In the genomic region with DNA sequence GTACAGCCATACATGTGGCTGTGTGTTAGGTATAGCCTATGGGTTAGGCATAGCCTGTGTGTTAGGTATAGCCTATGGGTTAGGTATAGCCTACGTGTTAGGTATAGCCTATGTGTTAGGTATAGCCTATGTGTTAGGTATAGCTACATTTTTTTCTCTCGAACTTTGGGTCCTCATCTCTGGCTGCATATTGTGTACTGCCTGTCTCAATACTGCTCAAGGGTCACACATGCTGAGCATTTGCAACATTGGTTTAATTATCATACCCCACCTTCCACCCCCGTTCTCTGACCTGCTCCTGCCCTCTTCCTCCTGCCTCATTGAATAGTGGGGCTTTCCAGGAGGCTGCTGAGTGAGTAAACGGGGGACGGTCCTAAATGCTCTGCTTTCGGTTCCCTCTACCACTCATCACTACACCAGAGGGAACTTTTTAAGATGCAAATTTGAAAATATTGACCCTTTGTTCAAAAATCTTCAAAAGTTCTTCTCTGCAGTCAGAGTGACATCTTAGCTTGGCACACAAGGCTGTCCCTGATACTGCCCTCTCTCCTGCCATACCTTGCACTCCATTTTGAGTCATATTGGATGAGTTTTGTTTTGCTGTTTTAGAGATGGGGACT, we compare ENCODE assay signal across 9 cellular contexts. TPM values are rescaled to one million over a fixed set of nuclear protein-coding genes. Genes with fewer than 3 reads are reported as not detected.
A peak's percentile ranks its signal among the peaks of the same experiment; 100 is the strongest.
DNase-seq lines count a peak whose midpoint lies in the region; ATAC-seq and TF ChIP-seq lines count a peak whose summit lies in the region.
"Had no signal": no experiment of that assay in that cellular context is flagged by ENCODE, and none has a peak within 500 bp of the region (broad histone marks: within the 10 kb centered on the region; RNA-seq: fewer than 3 reads in every experiment).

No MANE protein-coding gene starts in this region.

- no peaks in the 10 kb centered on the region for H3K27me3 Mint-ChIP-seq in activated naive CD4-positive, alpha-beta T cell treated with anti-CD3 and anti-CD28 coated beads, Interleukin-2, amount 50 U/mL, for 24 hours
- peaks cover 19% of the 10 kb centered on the region for H3K27me3 Mint-ChIP-seq in type B pancreatic cell
- no peaks in the 10 kb centered on the region for H3K27me3 Mint-ChIP-seq in MCF 10A (ENCODE audit: insufficient read depth, unreplicated experiment)

- no peak overlapping the region for H3K4me3 ChIP-seq in sigmoid colon

- peaks cover 26% of the 10 kb centered on the region for H3K36me3 Mint-ChIP-seq in activated naive CD4-positive, alpha-beta T cell treated with anti-CD3 and anti-CD28 coated beads, Interleukin-2, amount 50 U/mL, for 24 hours
- H3K36me3 Mint-ChIP-seq in type B pancreatic cell (no peaks in the 10 kb centered on the region), MCF 10A (ENCODE audit: insufficient read depth, unreplicated experiment) (no peaks in the 10 kb centered on the region)

- no peaks in the 10 kb centered on the region for H3K9me3 ChIP-seq in sigmoid colon

- H3K4me3 Mint-ChIP-seq in activated naive CD4-positive, alpha-beta T cell treated with anti-CD3 and anti-CD28 coated beads, Interleukin-2, amount 50 U/mL, for 24 hours, result no peak overlapping the region
- no peak overlapping the region for H3K4me3 Mint-ChIP-seq in type B pancreatic cell
- no peak overlapping the region for H3K4me3 Mint-ChIP-seq in MCF 10A (ENCODE audit: unreplicated experiment)

- ATAC-seq in HG02623 (IDR thresholded peaks at IDR 0.05; ENCODE audit: unreplicated experiment) (peak; percentile 99), HG03558 (IDR thresholded peaks at IDR 0.05; ENCODE audit: extremely low read depth, unreplicated experiment) (peak; percentile 95)

- CTCF ChIA-PET in MCF 10A (lab: Yijun Ruan, JAX), result interaction anchor here (1.2 to 1.3 kb wide), 2 partner anchors 22 to 42 kb away, joined by 3 to 4 read pairs; no protein-coding TSS in a partner anchor

- H3K4me1 Mint-ChIP-seq in activated naive CD4-positive, alpha-beta T cell treated with anti-CD3 and anti-CD28 coated beads, Interleukin-2, amount 50 U/mL, for 24 hours, result no peaks in the 10 kb centered on the region
- no peaks in the 10 kb centered on the region for H3K4me1 Mint-ChIP-seq in type B pancreatic cell (ENCODE audit: unreplicated experiment)
- no peaks in the 10 kb centered on the region for H3K4me1 Mint-ChIP-seq in MCF 10A (ENCODE audit: insufficient read depth, unreplicated experiment)

- H3K27me3 ChIP-seq in sigmoid colon, result peaks cover 0 to 3% (median 0%) of the 10 kb centered on the region in 3 donors

- no peaks in the 10 kb centered on the region for H3K36me3 ChIP-seq in sigmoid colon

- POLR2A ChIA-PET in MCF 10A (lab: Yijun Ruan, JAX), result no interaction called here

- no peaks in the 10 kb centered on the region for H3K9me3 Mint-ChIP-seq in activated naive CD4-positive, alpha-beta T cell treated with anti-CD3 and anti-CD28 coated beads, Interleukin-2, amount 50 U/mL, for 24 hours
- no peaks in the 10 kb centered on the region for H3K9me3 Mint-ChIP-seq in type B pancreatic cell
- H3K9me3 Mint-ChIP-seq in MCF 10A (ENCODE audit: unreplicated experiment), result no peaks in the 10 kb centered on the region

- no peaks in the 10 kb centered on the region for H3K4me1 ChIP-seq in sigmoid colon

- H3K27ac ChIP-seq in sigmoid colon, result no peak overlapping the region

- TF ChIP-seq EP300 in sigmoid colon (IDR thresholded peaks at IDR 0.05), result no peak

- intact Hi-C loops in MCF 10A (cut with micrococcal nuclease), result no loop called here
- intact Hi-C loops in sigmoid colon (cut with DNase I), result no loop called here

- H3K27ac Mint-ChIP-seq in activated naive CD4-positive, alpha-beta T cell treated with anti-CD3 and anti-CD28 coated beads, Interleukin-2, amount 50 U/mL, for 24 hours, result peak overlapping the region; percentile 9
- H3K27ac Mint-ChIP-seq in type B pancreatic cell, result no peak overlapping the region
- H3K27ac Mint-ChIP-seq in MCF 10A (ENCODE audit: low read depth, unreplicated experiment), result no peak overlapping the region

- no peak for DNase-seq in activated naive CD4-positive, alpha-beta T cell treated with anti-CD3 and anti-CD28 coated beads, Interleukin-2, amount 50 U/mL, for 16 hours
- DNase-seq in type B pancreatic cell (ENCODE audit: extremely low spot score, unreplicated experiment) (no peak), MCF 10A (ENCODE audit: unreplicated experiment) (no peak), sigmoid colon (no peak)
- no peak for DNase-seq in stimulated activated CD4-positive, alpha-beta T cell treated with anti-CD3 and anti-CD28 coated beads, Interleukin-4, amount 100 ng/mL, for 4 hours
- DNase-seq: mammary epithelial cell had no signal

- TF ChIP-seq POLR2A in sigmoid colon (IDR thresholded peaks at IDR 0.05), result no peak

- no TSS peak for BruUV-seq in MCF 10A (replicated peaks; lab: Mats Ljungman, UMichigan)

- no peak for TF ChIP-seq CTCF in type B pancreatic cell (conservative IDR thresholded peaks at IDR 0.05)
- no peak for TF ChIP-seq CTCF in MCF 10A (IDR thresholded peaks at IDR 0.05; ENCODE audit: unreplicated experiment)
- TF ChIP-seq CTCF in sigmoid colon (IDR thresholded peaks at IDR 0.05), result no peak

- 49 to 64% methylated on average over 6 of the region's 6 CpGs for WGBS in sigmoid colon, 2 donors

RNA-seq across cellular contexts. Expression of gene OR2B11, which starts 17.8 kb away (rescaled TPM):
- total RNA-seq in type B pancreatic cell (ENCODE audit: low replicate concordance) (not detected in 2 replicates), MCF 10A (2022) (not detected in 2 replicates), sigmoid colon (not detected)
- under 1 TPM in 1 of 3 donors, not detected in 2; under 0.01 TPM for polyA plus RNA-seq in sigmoid colon
- total RNA-seq: mammary epithelial cell had no signal
- polyA plus RNA-seq: mammary epithelial cell had no signal

RNA-seq across cellular contexts. Expression of gene NLRP3, which starts 24.1 kb away (rescaled TPM):
- total RNA-seq in type B pancreatic cell (ENCODE audit: low replicate concordance), result not detected in 2 replicates
- total RNA-seq in MCF 10A (2022), result 0.16 and 0.42 TPM in 2 replicates
- 1 to 10 TPM; 1.4 to 3.3 (median 3.0) TPM for total RNA-seq in sigmoid colon
- 1 to 10 TPM; 1.1 to 3.2 (median 1.8) TPM for polyA plus RNA-seq in sigmoid colon
